ENCODE assay signal across 27 cellular contexts in the genomic region with DNA sequence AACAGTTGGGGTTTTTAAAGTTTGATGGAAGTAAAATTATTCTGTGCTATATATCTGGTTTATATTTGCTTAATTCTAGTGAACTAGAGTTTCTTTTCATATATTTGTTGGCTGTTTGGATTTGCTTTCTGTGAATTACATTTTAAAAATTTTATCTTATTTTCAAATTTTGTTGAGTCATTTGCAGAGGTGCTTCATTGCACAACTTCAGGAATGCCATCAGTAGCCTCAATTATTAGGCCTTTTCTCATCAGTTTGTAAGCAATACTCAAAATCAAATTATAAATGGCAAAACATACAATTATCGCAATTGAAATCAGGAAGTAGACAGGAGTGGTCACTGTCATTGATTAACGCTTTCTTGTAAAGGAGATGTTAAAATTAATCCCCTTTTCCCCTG.
"Had no signal": no experiment of that assay in that cellular context is flagged by ENCODE, and none has a peak within 500 bp of the region (broad histone marks: within the 10 kb centered on the region; RNA-seq: fewer than 3 reads in every experiment).

No MANE protein-coding gene starts in this region.

- H3K9me3 Mint-ChIP-seq: stimulated activated effector memory CD8-positive, alpha-beta T cell treated with anti-CD3 and anti-CD28 coated beads, Interleukin-12 subunit alpha, Interleukin-12 subunit beta, amount 100 ng/mL, for 72 hours; stimulated activated naive B cell treated with anti-CD40 and anti-IgM and Interleukin-4, amounts not matched to agents 10 μg/mL and 1 μg/mL and 100 μg/mL, for 72 hours; stimulated activated naive CD8-positive, alpha-beta T cell treated with anti-CD3 and anti-CD28 coated beads, Interleukin-15, Interleukin-2, amounts not matched to agents 100 ng/mL and 50 ng/mL, for 24 hours had no signal

- H3K27ac Mint-ChIP-seq: nephron; neural progenitor cell; progenitor cell of endocrine pancreas; stimulated activated effector memory CD8-positive, alpha-beta T cell treated with anti-CD3 and anti-CD28 coated beads, Interleukin-12 subunit alpha, Interleukin-12 subunit beta, amount 100 ng/mL, for 72 hours; stimulated activated naive B cell treated with anti-CD40 and anti-IgM and Interleukin-4, amounts not matched to agents 10 μg/mL and 1 μg/mL and 100 μg/mL, for 72 hours; stimulated activated naive CD8-positive, alpha-beta T cell treated with anti-CD3 and anti-CD28 coated beads, Interleukin-15, Interleukin-2, amounts not matched to agents 100 ng/mL and 50 ng/mL, for 24 hours had no signal

- H3K4me1 ChIP-seq: neural progenitor cell, parathyroid adenoma, psoas muscle, right lobe of liver, sigmoid colon, stomach, thyroid gland, tibial nerve, upper lobe of left lung, vagina had no signal

- H3K79me2 ChIP-seq: parathyroid adenoma had no signal

- H3K9ac ChIP-seq: neural progenitor cell, parathyroid adenoma had no signal

- H3K4me3 Mint-ChIP-seq: nephron; neural progenitor cell; stimulated activated effector memory CD8-positive, alpha-beta T cell treated with anti-CD3 and anti-CD28 coated beads, Interleukin-12 subunit alpha, Interleukin-12 subunit beta, amount 100 ng/mL, for 72 hours; stimulated activated naive B cell treated with anti-CD40 and anti-IgM and Interleukin-4, amounts not matched to agents 10 μg/mL and 1 μg/mL and 100 μg/mL, for 72 hours; stimulated activated naive CD8-positive, alpha-beta T cell treated with anti-CD3 and anti-CD28 coated beads, Interleukin-15, Interleukin-2, amounts not matched to agents 100 ng/mL and 50 ng/mL, for 24 hours had no signal

- H3K27me3 Mint-ChIP-seq: progenitor cell of endocrine pancreas; stimulated activated naive B cell treated with anti-CD40 and anti-IgM and Interleukin-4, amounts not matched to agents 10 μg/mL and 1 μg/mL and 100 μg/mL, for 72 hours; stimulated activated naive CD8-positive, alpha-beta T cell treated with anti-CD3 and anti-CD28 coated beads, Interleukin-15, Interleukin-2, amounts not matched to agents 100 ng/mL and 50 ng/mL, for 24 hours had no signal

- DNase-seq: occipital lobe; ovary; posterior cingulate gyrus; psoas muscle; right cardiac atrium; right lobe of liver; sigmoid colon; small intestine; stimulated activated CD4-positive, alpha-beta T cell treated with anti-CD3 and anti-CD28 coated beads, Interleukin-15, amount 100 ng/mL, for 24 hours; stimulated activated CD4-positive, alpha-beta T cell treated with anti-CD3 and anti-CD28 coated beads, Interleukin-2, amount 100 ng/mL, for 24 hours; stimulated activated CD4-positive, alpha-beta T cell treated with anti-CD3 and anti-CD28 coated beads, Interleukin-2, amount 100 ng/mL, for 48 hours; stimulated activated CD4-positive, alpha-beta T cell treated with anti-CD3 and anti-CD28 coated beads, Interleukin-4, amount 100 ng/mL, for 24 hours; stimulated activated naive B cell treated with anti-CD40 and anti-IgM and Interleukin-4, amounts not matched to agents 10 μg/mL and 1 μg/mL and 100 μg/mL, for 72 hours; stimulated activated naive CD4-positive, alpha-beta T cell treated with Interleukin-2 at 50 U/mL for 16 hours; stomach; thyroid gland; trophoblast cell; upper lobe of left lung had no signal

- ATAC-seq: psoas muscle; right cardiac atrium; right lobe of liver; stimulated activated effector memory CD8-positive, alpha-beta T cell treated with anti-CD3 and anti-CD28 coated beads, Interleukin-12 subunit alpha, Interleukin-12 subunit beta, amount 100 ng/mL, for 72 hours; stimulated activated naive B cell treated with anti-CD40 and anti-IgM and Interleukin-4, amounts not matched to agents 10 μg/mL and 1 μg/mL and 100 μg/mL, for 72 hours had no signal

- H3K4me2 ChIP-seq: neural progenitor cell had no signal

- H3K27ac ChIP-seq: neural progenitor cell, ovary, parathyroid adenoma, psoas muscle, right lobe of liver, sigmoid colon, stomach, thoracic aorta, thyroid gland, tibial nerve, upper lobe of left lung, vagina had no signal

- H3K4me3 ChIP-seq: neural progenitor cell, ovary, psoas muscle, right lobe of liver, sigmoid colon, stomach, thoracic aorta, thyroid gland, tibial nerve, upper lobe of left lung, vagina had no signal

- H3K4me1 Mint-ChIP-seq: nephron had no signal

- H3K27me3 ChIP-seq: neural progenitor cell, ovary, right lobe of liver, sigmoid colon, stomach, thyroid gland, tibial nerve, upper lobe of left lung, vagina had no signal

- H2AFZ ChIP-seq: neural progenitor cell, parathyroid adenoma had no signal

- H3K9me3 ChIP-seq: ovary, psoas muscle, right lobe of liver, sigmoid colon, stomach, thoracic aorta, thyroid gland, tibial nerve, upper lobe of left lung, vagina had no signal

- H3K36me3 ChIP-seq: ovary, right lobe of liver, sigmoid colon, stomach, thoracic aorta, thyroid gland, tibial nerve, upper lobe of left lung, vagina had no signal
